ENCODE assay signal across 32 cellular contexts in the genomic region with DNA sequence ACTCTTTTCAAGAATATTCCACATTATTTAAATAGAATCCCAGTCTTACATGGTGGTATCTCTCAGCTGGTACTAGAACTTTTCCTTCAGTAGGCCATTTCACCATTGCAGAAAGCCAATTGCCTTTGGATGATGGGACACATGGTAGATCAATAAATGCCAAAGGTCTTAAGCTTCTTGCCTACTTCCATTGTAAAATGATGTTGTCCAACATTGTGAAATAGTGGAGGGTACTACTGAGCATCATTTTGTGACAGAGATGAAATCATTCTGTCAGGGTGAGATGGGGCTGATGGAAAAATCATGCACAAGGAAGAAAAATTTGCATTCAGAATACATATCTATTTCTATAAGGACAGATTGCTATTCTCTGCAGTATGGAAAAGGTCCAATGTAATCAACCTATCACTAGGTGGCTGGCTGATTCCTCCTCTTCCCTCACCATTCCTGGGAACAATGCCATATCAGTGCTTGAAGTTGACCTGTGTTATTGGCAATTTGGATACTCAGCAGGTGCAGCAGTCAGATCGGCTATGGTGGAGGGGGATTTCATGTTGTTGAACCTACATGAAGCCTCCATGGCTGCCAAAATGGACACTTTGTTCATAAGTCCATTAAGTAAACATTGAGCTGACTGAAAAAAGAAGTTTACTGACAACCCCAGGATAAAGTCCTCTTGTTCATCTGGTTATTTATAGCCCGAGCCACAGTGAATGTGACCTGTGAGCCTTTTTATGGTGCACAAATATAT.
A peak's percentile ranks its signal among the peaks of the same experiment; 100 is the strongest.
DNase-seq lines count a peak whose midpoint lies in the region; ATAC-seq, FAIRE-seq and TF ChIP-seq lines count a peak whose summit lies in the region.
"Had no signal": no experiment of that assay in that cellular context is flagged by ENCODE, and none has a peak within 500 bp of the region (broad histone marks: within the 10 kb centered on the region; RNA-seq: fewer than 3 reads in every experiment).

No MANE protein-coding gene starts in this region.

- no peak overlapping the region for H3K27ac Mint-ChIP-seq in activated T-helper 1 cell treated with anti-CD3 and anti-CD28 coated beads, Interleukin-12 subunit alpha, Interleukin-12 subunit beta, Interleukin-2, Interleukin-4 antibody, amounts not matched to agents 30 ng/mL and 10 ng/mL and 1 ng/mL, durations not matched to agents 14 hours and 24 hours and 36 hours
- H3K27ac Mint-ChIP-seq: activated naive CD8-positive, alpha-beta T cell treated with anti-CD3 and anti-CD28 coated beads, Interleukin-2, amount 50 U/mL, for 24 hours; CD4-positive, alpha-beta memory T cell; naive B cell; stimulated activated naive CD8-positive, alpha-beta T cell treated with anti-CD3 and anti-CD28 coated beads, Interleukin-15, Interleukin-2, amounts not matched to agents 100 ng/mL and 50 ng/mL, for 24 hours had no signal

- no peaks in the 10 kb centered on the region for H3K27me3 Mint-ChIP-seq in activated T-helper 1 cell treated with anti-CD3 and anti-CD28 coated beads, Interleukin-12 subunit alpha, Interleukin-12 subunit beta, Interleukin-2, Interleukin-4 antibody, amounts not matched to agents 30 ng/mL and 10 ng/mL and 1 ng/mL, durations not matched to agents 14 hours and 24 hours and 36 hours (ENCODE audit: insufficient read depth)
- H3K27me3 Mint-ChIP-seq: activated naive CD8-positive, alpha-beta T cell treated with anti-CD3 and anti-CD28 coated beads, Interleukin-2, amount 50 U/mL, for 24 hours; CD4-positive, alpha-beta memory T cell; naive B cell; stimulated activated naive CD8-positive, alpha-beta T cell treated with anti-CD3 and anti-CD28 coated beads, Interleukin-15, Interleukin-2, amounts not matched to agents 100 ng/mL and 50 ng/mL, for 24 hours had no signal

- FAIRE-seq in kidney (lab: Jason Lieb, UNC): no peak
- FAIRE-seq: A549, frontal cortex, GM19239, H54, K562 had no signal

- no peaks in the 10 kb centered on the region for H3K4me1 Mint-ChIP-seq in activated T-helper 1 cell treated with anti-CD3 and anti-CD28 coated beads, Interleukin-12 subunit alpha, Interleukin-12 subunit beta, Interleukin-2, Interleukin-4 antibody, amounts not matched to agents 30 ng/mL and 10 ng/mL and 1 ng/mL, durations not matched to agents 14 hours and 24 hours and 36 hours (ENCODE audit: low read depth)
- H3K4me1 Mint-ChIP-seq: activated naive CD8-positive, alpha-beta T cell treated with anti-CD3 and anti-CD28 coated beads, Interleukin-2, amount 50 U/mL, for 24 hours; CD4-positive, alpha-beta memory T cell; naive B cell had no signal

- H3K4me1 ChIP-seq in kidney (ENCODE audit: control insufficient read depth in 1 of 2, insufficient read depth in 1 of 2, low read depth in 1 of 2, low read length in 2 of 2): no peaks in the 10 kb centered on the region
- H3K4me1 ChIP-seq: A549, psoas muscle, uterus had no signal

- no peaks in the 10 kb centered on the region for H3K9me3 Mint-ChIP-seq in activated T-helper 1 cell treated with anti-CD3 and anti-CD28 coated beads, Interleukin-12 subunit alpha, Interleukin-12 subunit beta, Interleukin-2, Interleukin-4 antibody, amounts not matched to agents 30 ng/mL and 10 ng/mL and 1 ng/mL, durations not matched to agents 14 hours and 24 hours and 36 hours
- H3K9me3 Mint-ChIP-seq: activated naive CD8-positive, alpha-beta T cell treated with anti-CD3 and anti-CD28 coated beads, Interleukin-2, amount 50 U/mL, for 24 hours had no signal

- H3K4me3 Mint-ChIP-seq in activated T-helper 1 cell treated with anti-CD3 and anti-CD28 coated beads, Interleukin-12 subunit alpha, Interleukin-12 subunit beta, Interleukin-2, Interleukin-4 antibody, amounts not matched to agents 30 ng/mL and 10 ng/mL and 1 ng/mL, durations not matched to agents 14 hours and 24 hours and 36 hours: no peak overlapping the region
- H3K4me3 Mint-ChIP-seq: activated naive CD8-positive, alpha-beta T cell treated with anti-CD3 and anti-CD28 coated beads, Interleukin-2, amount 50 U/mL, for 24 hours; CD4-positive, alpha-beta memory T cell; naive B cell; stimulated activated naive CD8-positive, alpha-beta T cell treated with anti-CD3 and anti-CD28 coated beads, Interleukin-15, Interleukin-2, amounts not matched to agents 100 ng/mL and 50 ng/mL, for 24 hours had no signal

- ATAC-seq in left colon: peak; percentile 92
- ATAC-seq: A549; activated naive CD8-positive, alpha-beta T cell treated with anti-CD3 and anti-CD28 coated beads, Interleukin-2, amount 50 U/mL, for 24 hours; K562; left cardiac atrium; psoas muscle had no signal

- intact Hi-C loops in left colon (cut with DNase I, micrococcal nuclease) (no loop called here), kidney (cut with DNase I) (no loop called here)
- intact Hi-C loops in activated T-helper 1 cell treated with anti-CD3 and anti-CD28 coated beads, Interleukin-12 subunit alpha, Interleukin-12 subunit beta, Interleukin-2, Interleukin-4 antibody, amounts not matched to agents 30 ng/mL and 10 ng/mL and 1 ng/mL, durations not matched to agents 14 hours and 24 hours and 36 hours (cut with micrococcal nuclease): no loop called here

- no peak overlapping the region for H3K27ac ChIP-seq in kidney (ENCODE audit: low read depth in 2 of 2, low read length in 2 of 2)
- H3K27ac ChIP-seq: A549, dorsolateral prefrontal cortex, psoas muscle, thoracic aorta, uterus, VCaP had no signal

- no peaks in the 10 kb centered on the region for H3K36me3 Mint-ChIP-seq in activated T-helper 1 cell treated with anti-CD3 and anti-CD28 coated beads, Interleukin-12 subunit alpha, Interleukin-12 subunit beta, Interleukin-2, Interleukin-4 antibody, amounts not matched to agents 30 ng/mL and 10 ng/mL and 1 ng/mL, durations not matched to agents 14 hours and 24 hours and 36 hours (ENCODE audit: low read depth)
- H3K36me3 Mint-ChIP-seq: CD4-positive, alpha-beta memory T cell; naive B cell had no signal

- DNase-seq in NCI-H748 (lab: John Stamatoyannopoulos, UW; ENCODE audit: unreplicated experiment): peak; percentile 18
- no peak for DNase-seq in NCI-H748 treated with DMSO at 0.1 percent for 48 hours (lab: John Stamatoyannopoulos, UW)
- DNase-seq in NCI-H2196 (lab: John Stamatoyannopoulos, UW; ENCODE audit: unreplicated experiment): peak; percentile 64
- peak; percentile 11 to 36 for DNase-seq in left colon
- DNase-seq in NCI-H510A treated with DMSO at 0.1 percent for 48 hours (lab: John Stamatoyannopoulos, UW): no peak
- DNase-seq in stimulated activated CD4-positive, alpha-beta T cell treated with anti-CD3 and anti-CD28 coated beads, Interleukin-4, amount 100 ng/mL, for 1 hour: no peak
- DNase-seq in activated T-helper 1 cell treated with anti-CD3 and anti-CD28 coated beads, Interleukin-12 subunit alpha, Interleukin-12 subunit beta, Interleukin-2, Interleukin-4 antibody, amounts not matched to agents 30 ng/mL and 10 ng/mL and 1 ng/mL, durations not matched to agents 14 hours and 24 hours and 36 hours (ENCODE audit: low spot score): no peak
- DNase-seq in kidney: no peak
- DNase-seq: activated CD4-positive, alpha-beta T cell treated with anti-CD3 and anti-CD28 coated beads for 48 hours; activated CD8-positive, alpha-beta memory T cell treated with anti-CD3 and anti-CD28 coated beads for 24 hours; activated effector memory CD4-positive, alpha-beta T cell treated with anti-CD3 and anti-CD28 coated beads, Interleukin-2, amount 50 U/mL, for 16 hours; activated naive CD8-positive, alpha-beta T cell treated with anti-CD3 and anti-CD28 coated beads, Interleukin-2, amount 50 U/mL, for 24 hours; CD4-positive, alpha-beta memory T cell; central memory CD4-positive, alpha-beta T cell; DMS 273 treated with DMSO at 0.1 percent for 48 hours; left cardiac atrium; mesendoderm; MG63; naive B cell; NCI-H146; NCI-H226; psoas muscle; uterus had no signal

- no peaks in the 10 kb centered on the region for H3K36me3 ChIP-seq in kidney (ENCODE audit: control insufficient read depth in 1 of 2, insufficient read depth in 2 of 2, low read length in 2 of 2)
- H3K36me3 ChIP-seq: MG63, thoracic aorta, uterus had no signal

- no peak overlapping the region for H3K9ac ChIP-seq in kidney (ENCODE audit: low read length in 2 of 2)

- no peak overlapping the region for H3K4me3 ChIP-seq in kidney (ENCODE audit: low read length in 2 of 2)
- H3K4me3 ChIP-seq: A549, dorsolateral prefrontal cortex, K562, MG63, psoas muscle, thoracic aorta, uterus had no signal

- no peaks in the 10 kb centered on the region for H3K9me3 ChIP-seq in kidney (ENCODE audit: control insufficient read depth in 1 of 2, low read length in 2 of 2)
- H3K9me3 ChIP-seq: A549, MG63, psoas muscle, thoracic aorta, uterus had no signal

- no peak for TF ChIP-seq CTCF in kidney (IDR thresholded peaks at IDR 0.05; ENCODE audit: borderline replicate concordance, extremely low read depth, insufficient read depth)

Comparison
In these comparisons a context has a peak if more than half of its experiments do, and no peak if none do; other contexts are left out.
1. DNase-seq: peak in NCI-H748 (single experiment), NCI-H2196 (single experiment) and left colon (2 of 2); none in NCI-H748 treated with DMSO at 0.1 percent for 48 hours (single experiment), NCI-H510A treated with DMSO at 0.1 percent for 48 hours (single experiment), stimulated activated CD4-positive, alpha-beta T cell treated with anti-CD3 and anti-CD28 coated beads, Interleukin-4, amount 100 ng/mL, for 1 hour (single experiment), activated T-helper 1 cell treated with anti-CD3 and anti-CD28 coated beads, Interleukin-12 subunit alpha, Interleukin-12 subunit beta, Interleukin-2, Interleukin-4 antibody, amounts not matched to agents 30 ng/mL and 10 ng/mL and 1 ng/mL, durations not matched to agents 14 hours and 24 hours and 36 hours (single experiment) and kidney (single experiment).